ENCODE assay signal across 22 cellular contexts in the genomic region with DNA sequence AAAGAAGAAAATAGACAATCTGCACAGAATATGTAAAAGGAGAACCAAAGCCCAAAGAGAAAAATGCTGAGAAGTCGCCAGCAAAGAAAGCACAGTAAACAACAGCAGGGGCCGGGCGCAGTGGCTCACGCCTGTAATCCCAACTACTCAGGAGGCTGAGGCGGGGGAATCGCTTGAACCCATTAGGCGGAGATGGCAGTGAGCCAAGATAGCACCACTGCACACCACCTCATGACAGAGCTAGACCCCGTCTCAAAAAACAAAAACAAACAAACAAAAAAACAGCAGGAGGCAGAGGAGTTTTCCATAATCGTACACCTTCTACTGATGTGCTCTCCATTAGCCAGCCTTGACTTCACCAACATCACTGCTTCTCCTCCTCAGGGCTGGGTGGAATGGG.
"Had no signal": no experiment of that assay in that cellular context is flagged by ENCODE, and none has a peak within 500 bp of the region (broad histone marks: within the 10 kb centered on the region; RNA-seq: fewer than 3 reads in every experiment).

No MANE protein-coding gene starts in this region.

- DNase-seq: Kasumi-1, MM.1S, NCI-H1092 treated with DMSO at 0.1 percent for 48 hours, NCI-H1436 treated with DMSO at 0.1 percent for 48 hours, NCI-H1694, NCI-H187 treated with DMSO at 0.1 percent for 48 hours, NCI-H2029 treated with DMSO at 0.1 percent for 48 hours, NCI-H2107, NCI-H2171 treated with DMSO at 0.1 percent for 48 hours, NCI-H226, NCI-H446, NCI-H510A, NCI-H524 treated with DMSO at 0.1 percent for 48 hours, NCI-H69, Right ventricle myocardium superior, RPMI8226, SIG-M5, T-helper 2 cell had no signal

- H3K9ac ChIP-seq: KMS-11 had no signal

- H3K36me3 ChIP-seq: SJSA1 had no signal

- H3K27me3 ChIP-seq: SJSA1 had no signal

- H3K27ac ChIP-seq: KMS-11, SJSA1, SK-N-MC had no signal

- H3K4me3 ChIP-seq: SJSA1, SK-N-MC had no signal

- H3K4me2 ChIP-seq: KMS-11 had no signal

- H3K9me3 ChIP-seq: SJSA1 had no signal

- FAIRE-seq: RCC 7860 had no signal
